1 cellular context compared by ENCODE assay signal in the genomic region with DNA sequence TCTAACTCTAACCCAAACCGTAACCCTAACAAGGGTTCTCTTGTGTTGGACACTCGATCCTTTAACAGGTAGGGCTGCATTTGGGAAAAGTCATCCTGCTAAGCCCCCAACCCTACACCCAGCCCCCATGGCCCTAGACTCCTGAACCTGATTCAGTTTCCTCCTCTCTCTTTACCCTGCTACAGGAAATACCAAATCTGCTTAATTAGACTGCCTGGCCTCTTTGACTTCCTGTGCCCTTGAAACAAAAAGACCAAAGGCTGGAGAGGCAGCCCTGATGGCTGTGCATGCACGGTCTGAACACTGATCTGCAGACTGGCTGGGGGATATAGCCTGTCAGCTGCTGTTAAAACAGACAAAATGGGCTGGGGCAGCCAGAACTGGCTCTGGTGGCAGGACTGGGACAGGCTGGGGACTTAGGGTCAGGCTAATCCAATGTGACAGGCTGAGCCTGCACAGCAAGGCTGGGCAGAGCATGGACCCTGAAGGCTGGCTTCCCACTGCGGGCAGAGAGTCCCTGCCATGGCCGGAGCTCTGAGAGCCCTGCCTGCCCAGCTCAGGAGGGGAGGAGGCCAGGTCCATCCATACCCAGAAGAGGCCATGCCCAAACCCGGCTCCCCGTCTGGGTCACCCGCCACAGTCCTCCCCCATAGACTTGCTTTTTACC.
TF ChIP-seq lines count a peak whose summit lies in the region.

No MANE protein-coding gene starts in this region.

TF ChIP-seq in HepG2, 621 proteins besides CTCF, POLR2A, EP300 and RAD21 (continued from another document and continues in another):
- no peak for TF ChIP-seq FOXP1 (IDR thresholded peaks at IDR 0.05)
- no peak for TF ChIP-seq FOXP1 (CRISPR knock-in tag; IDR thresholded peaks at IDR 0.05)
- TF ChIP-seq HNF4G (IDR thresholded peaks at IDR 0.05; ENCODE audit: borderline replicate concordance, low read depth, low read length) = no peak
- no peak; the same call in 1 of the 2 replicates for TF ChIP-seq HNF4G (CRISPR knock-in tag; IDR thresholded peaks at IDR 0.05; ENCODE audit: borderline replicate concordance, low read depth)
- TF ChIP-seq CEBPB (IDR thresholded peaks at IDR 0.05; ENCODE audit: borderline replicate concordance, low read depth, low read length) = no peak
- TF ChIP-seq ZNF451 (CRISPR knock-in tag; IDR thresholded peaks at IDR 0.05) = no peak
- no peak for TF ChIP-seq SRSF1 (optimal IDR thresholded peaks at IDR 0.05; ENCODE audit: low read depth, low read length)
- TF ChIP-seq IRX3 (CRISPR knock-in tag; IDR thresholded peaks at IDR 0.05; ENCODE audit: borderline replicate concordance, low read depth) = no peak
- TF ChIP-seq, protein P1, sequence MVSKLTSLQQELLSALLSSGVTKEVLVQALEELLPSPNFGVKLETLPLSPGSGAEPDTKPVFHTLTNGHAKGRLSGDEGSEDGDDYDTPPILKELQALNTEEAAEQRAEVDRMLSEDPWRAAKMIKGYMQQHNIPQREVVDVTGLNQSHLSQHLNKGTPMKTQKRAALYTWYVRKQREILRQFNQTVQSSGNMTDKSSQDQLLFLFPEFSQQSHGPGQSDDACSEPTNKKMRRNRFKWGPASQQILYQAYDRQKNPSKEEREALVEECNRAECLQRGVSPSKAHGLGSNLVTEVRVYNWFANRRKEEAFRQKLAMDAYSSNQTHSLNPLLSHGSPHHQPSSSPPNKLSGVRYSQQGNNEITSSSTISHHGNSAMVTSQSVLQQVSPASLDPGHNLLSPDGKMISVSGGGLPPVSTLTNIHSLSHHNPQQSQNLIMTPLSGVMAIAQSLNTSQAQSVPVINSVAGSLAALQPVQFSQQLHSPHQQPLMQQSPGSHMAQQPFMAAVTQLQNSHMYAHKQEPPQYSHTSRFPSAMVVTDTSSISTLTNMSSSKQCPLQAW (CRISPR knock-in tag; IDR thresholded peaks at IDR 0.05) = peak; percentile 82
- TF ChIP-seq XBP1 (CRISPR knock-in tag; IDR thresholded peaks at IDR 0.05) = no peak
- no peak for TF ChIP-seq ZNF354B (CRISPR knock-in tag; IDR thresholded peaks at IDR 0.05)
- TF ChIP-seq UBTF (CRISPR knock-in tag; IDR thresholded peaks at IDR 0.05) = peak; percentile 29; the same call in 1 of the 2 replicates
- TF ChIP-seq, protein P2, sequence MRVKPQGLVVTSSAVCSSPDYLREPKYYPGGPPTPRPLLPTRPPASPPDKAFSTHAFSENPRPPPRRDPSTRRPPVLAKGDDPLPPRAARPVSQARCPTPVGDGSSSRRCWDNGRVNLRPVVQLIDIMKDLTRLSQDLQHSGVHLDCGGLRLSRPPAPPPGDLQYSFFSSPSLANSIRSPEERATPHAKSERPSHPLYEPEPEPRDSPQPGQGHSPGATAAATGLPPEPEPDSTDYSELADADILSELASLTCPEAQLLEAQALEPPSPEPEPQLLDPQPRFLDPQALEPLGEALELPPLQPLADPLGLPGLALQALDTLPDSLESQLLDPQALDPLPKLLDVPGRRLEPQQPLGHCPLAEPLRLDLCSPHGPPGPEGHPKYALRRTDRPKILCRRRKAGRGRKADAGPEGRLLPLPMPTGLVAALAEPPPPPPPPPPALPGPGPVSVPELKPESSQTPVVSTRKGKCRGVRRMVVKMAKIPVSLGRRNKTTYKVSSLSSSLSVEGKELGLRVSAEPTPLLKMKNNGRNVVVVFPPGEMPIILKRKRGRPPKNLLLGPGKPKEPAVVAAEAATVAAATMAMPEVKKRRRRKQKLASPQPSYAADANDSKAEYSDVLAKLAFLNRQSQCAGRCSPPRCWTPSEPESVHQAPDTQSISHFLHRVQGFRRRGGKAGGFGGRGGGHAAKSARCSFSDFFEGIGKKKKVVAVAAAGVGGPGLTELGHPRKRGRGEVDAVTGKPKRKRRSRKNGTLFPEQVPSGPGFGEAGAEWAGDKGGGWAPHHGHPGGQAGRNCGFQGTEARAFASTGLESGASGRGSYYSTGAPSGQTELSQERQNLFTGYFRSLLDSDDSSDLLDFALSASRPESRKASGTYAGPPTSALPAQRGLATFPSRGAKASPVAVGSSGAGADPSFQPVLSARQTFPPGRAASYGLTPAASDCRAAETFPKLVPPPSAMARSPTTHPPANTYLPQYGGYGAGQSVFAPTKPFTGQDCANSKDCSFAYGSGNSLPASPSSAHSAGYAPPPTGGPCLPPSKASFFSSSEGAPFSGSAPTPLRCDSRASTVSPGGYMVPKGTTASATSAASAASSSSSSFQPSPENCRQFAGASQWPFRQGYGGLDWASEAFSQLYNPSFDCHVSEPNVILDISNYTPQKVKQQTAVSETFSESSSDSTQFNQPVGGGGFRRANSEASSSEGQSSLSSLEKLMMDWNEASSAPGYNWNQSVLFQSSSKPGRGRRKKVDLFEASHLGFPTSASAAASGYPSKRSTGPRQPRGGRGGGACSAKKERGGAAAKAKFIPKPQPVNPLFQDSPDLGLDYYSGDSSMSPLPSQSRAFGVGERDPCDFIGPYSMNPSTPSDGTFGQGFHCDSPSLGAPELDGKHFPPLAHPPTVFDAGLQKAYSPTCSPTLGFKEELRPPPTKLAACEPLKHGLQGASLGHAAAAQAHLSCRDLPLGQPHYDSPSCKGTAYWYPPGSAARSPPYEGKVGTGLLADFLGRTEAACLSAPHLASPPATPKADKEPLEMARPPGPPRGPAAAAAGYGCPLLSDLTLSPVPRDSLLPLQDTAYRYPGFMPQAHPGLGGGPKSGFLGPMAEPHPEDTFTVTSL (CRISPR knock-in tag; IDR thresholded peaks at IDR 0.05; ENCODE audit: borderline replicate concordance) = peak; percentile 52; the same call in 1 of the 2 replicates
- no peak for TF ChIP-seq SMAD3 (CRISPR knock-in tag; IDR thresholded peaks at IDR 0.05)
- TF ChIP-seq SALL2 (CRISPR knock-in tag; IDR thresholded peaks at IDR 0.05) = no peak
- no peak for TF ChIP-seq AHR (CRISPR knock-in tag; IDR thresholded peaks at IDR 0.05)
- TF ChIP-seq MED8 (CRISPR knock-in tag; IDR thresholded peaks at IDR 0.05; ENCODE audit: insufficient replicate concordance) = peak; percentile 52
- TF ChIP-seq ZNF407 (CRISPR knock-in tag; IDR thresholded peaks at IDR 0.05; ENCODE audit: not compliant biosample characterization) = no peak
- TF ChIP-seq SMYD3 (CRISPR knock-in tag; IDR thresholded peaks at IDR 0.05) = no peak
- TF ChIP-seq, protein P3, sequence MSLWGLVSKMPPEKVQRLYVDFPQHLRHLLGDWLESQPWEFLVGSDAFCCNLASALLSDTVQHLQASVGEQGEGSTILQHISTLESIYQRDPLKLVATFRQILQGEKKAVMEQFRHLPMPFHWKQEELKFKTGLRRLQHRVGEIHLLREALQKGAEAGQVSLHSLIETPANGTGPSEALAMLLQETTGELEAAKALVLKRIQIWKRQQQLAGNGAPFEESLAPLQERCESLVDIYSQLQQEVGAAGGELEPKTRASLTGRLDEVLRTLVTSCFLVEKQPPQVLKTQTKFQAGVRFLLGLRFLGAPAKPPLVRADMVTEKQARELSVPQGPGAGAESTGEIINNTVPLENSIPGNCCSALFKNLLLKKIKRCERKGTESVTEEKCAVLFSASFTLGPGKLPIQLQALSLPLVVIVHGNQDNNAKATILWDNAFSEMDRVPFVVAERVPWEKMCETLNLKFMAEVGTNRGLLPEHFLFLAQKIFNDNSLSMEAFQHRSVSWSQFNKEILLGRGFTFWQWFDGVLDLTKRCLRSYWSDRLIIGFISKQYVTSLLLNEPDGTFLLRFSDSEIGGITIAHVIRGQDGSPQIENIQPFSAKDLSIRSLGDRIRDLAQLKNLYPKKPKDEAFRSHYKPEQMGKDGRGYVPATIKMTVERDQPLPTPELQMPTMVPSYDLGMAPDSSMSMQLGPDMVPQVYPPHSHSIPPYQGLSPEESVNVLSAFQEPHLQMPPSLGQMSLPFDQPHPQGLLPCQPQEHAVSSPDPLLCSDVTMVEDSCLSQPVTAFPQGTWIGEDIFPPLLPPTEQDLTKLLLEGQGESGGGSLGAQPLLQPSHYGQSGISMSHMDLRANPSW (CRISPR knock-in tag; IDR thresholded peaks at IDR 0.05; ENCODE audit: borderline replicate concordance) = no peak
- no peak for TF ChIP-seq HDAC6 (IDR thresholded peaks at IDR 0.05; ENCODE audit: low read depth, low read length)
- TF ChIP-seq ZNF839 (CRISPR knock-in tag; IDR thresholded peaks at IDR 0.05; ENCODE audit: borderline replicate concordance) = no peak
- no peak for TF ChIP-seq SMARCC2 (IDR thresholded peaks at IDR 0.05)
- no peak for TF ChIP-seq KDM1A (CRISPR knock-in tag; IDR thresholded peaks at IDR 0.05)
- TF ChIP-seq ZNF335 (CRISPR knock-in tag; IDR thresholded peaks at IDR 0.05) = no peak
- no peak for TF ChIP-seq ZNF746 (CRISPR knock-in tag; IDR thresholded peaks at IDR 0.05)
- TF ChIP-seq ZFP36L1 (CRISPR knock-in tag; IDR thresholded peaks at IDR 0.05) = no peak
- peak; percentile 64 for TF ChIP-seq MEF2D (CRISPR knock-in tag; IDR thresholded peaks at IDR 0.05)
- peak; percentile 47; the same call in 1 of the 2 replicates for TF ChIP-seq SALL1 (CRISPR knock-in tag; IDR thresholded peaks at IDR 0.05)
- TF ChIP-seq NR2F6 (IDR thresholded peaks at IDR 0.05) = no peak
- TF ChIP-seq NR2F6 (CRISPR knock-in tag; IDR thresholded peaks at IDR 0.05) = no peak
- TF ChIP-seq, protein P4, sequence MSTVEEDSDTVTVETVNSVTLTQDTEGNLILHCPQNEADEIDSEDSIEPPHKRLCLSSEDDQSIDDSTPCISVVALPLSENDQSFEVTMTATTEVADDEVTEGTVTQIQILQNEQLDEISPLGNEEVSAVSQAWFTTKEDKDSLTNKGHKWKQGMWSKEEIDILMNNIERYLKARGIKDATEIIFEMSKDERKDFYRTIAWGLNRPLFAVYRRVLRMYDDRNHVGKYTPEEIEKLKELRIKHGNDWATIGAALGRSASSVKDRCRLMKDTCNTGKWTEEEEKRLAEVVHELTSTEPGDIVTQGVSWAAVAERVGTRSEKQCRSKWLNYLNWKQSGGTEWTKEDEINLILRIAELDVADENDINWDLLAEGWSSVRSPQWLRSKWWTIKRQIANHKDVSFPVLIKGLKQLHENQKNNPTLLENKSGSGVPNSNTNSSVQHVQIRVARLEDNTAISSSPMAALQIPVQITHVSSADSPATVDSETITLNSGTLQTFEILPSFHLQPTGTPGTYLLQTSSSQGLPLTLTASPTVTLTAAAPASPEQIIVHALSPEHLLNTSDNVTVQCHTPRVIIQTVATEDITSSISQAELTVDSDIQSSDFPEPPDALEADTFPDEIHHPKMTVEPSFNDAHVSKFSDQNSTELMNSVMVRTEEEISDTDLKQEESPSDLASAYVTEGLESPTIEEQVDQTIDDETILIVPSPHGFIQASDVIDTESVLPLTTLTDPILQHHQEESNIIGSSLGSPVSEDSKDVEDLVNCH (CRISPR knock-in tag; IDR thresholded peaks at IDR 0.05) = no peak
- peak; percentile 65 for TF ChIP-seq TCF7 (IDR thresholded peaks at IDR 0.05; ENCODE audit: low read depth)
- TF ChIP-seq PRPF4 (IDR thresholded peaks at IDR 0.05; ENCODE audit: low read depth, low read length, poor library complexity, severe bottlenecking) = no peak
